ENCODE assay signal across 9 cellular contexts in genomic region chr2:200905618-200906296, GRCh38. TPM values are rescaled to one million over a fixed set of nuclear protein-coding genes. Genes with fewer than 3 reads are reported as not detected.
DNase-seq lines count a peak whose midpoint lies in the region; ATAC-seq and TF ChIP-seq lines count a peak whose summit lies in the region.
"Had no signal": no experiment of that assay in that cellular context is flagged by ENCODE, and none has a peak within 500 bp of the region (broad histone marks: within the 10 kb centered on the region; RNA-seq: fewer than 3 reads in every experiment).

No MANE protein-coding gene starts in this region.

- H3K4me1 Mint-ChIP-seq in osteocyte (ENCODE audit: unreplicated experiment) = peaks cover 3% of the 10 kb centered on the region

- H3K4me1 ChIP-seq in PC-3 (ENCODE audit: insufficient read depth, low read length) = no peaks in the 10 kb centered on the region
- H3K4me1 ChIP-seq: BLaER1 had no signal

- peaks cover 43% of the 10 kb centered on the region for H3K36me3 ChIP-seq in PC-3 (ENCODE audit: low read depth, low read length)

- DNase-seq in NCI-H1436 (lab: John Stamatoyannopoulos, UW) (peak; percentile 2), NCI-H1436 treated with DMSO at 0.1 percent for 48 hours (lab: John Stamatoyannopoulos, UW) (no peak), HPDE6-E6E7 (ENCODE audit: extremely low spot score) (peak; percentile 47), PC-3 (peak; percentile 81), glomerular visceral epithelial cell (ENCODE audit: extremely low spot score) (peak; percentile 79), osteocyte (ENCODE audit: extremely low spot score, unreplicated experiment) (no peak)
- peak; percentile 81 for DNase-seq in activated effector memory CD4-positive, alpha-beta T cell treated with anti-CD3 and anti-CD28 coated beads, Interleukin-2, amount 50 U/mL, for 16 hours
- DNase-seq in effector CD8-positive, alpha-beta T cell (lab: John Stamatoyannopoulos, UW) = no peak

- H2AFZ ChIP-seq in PC-3 (ENCODE audit: low read length) = no peak overlapping the region

- no peaks in the 10 kb centered on the region for H3K9me3 ChIP-seq in PC-3 (ENCODE audit: low read length)
- H3K9me3 ChIP-seq: BLaER1 had no signal

- TF ChIP-seq CTCF in PC-3 (conservative IDR thresholded peaks at IDR 0.05; ENCODE audit: low read depth, low read length) (peak; percentile 83), osteocyte (IDR thresholded peaks at IDR 0.05) (peak; percentile 80)

- H3K27me3 ChIP-seq in PC-3 (ENCODE audit: low read length) = no peaks in the 10 kb centered on the region
- H3K27me3 ChIP-seq: BLaER1 had no signal

- H3K4me3 Mint-ChIP-seq in osteocyte (ENCODE audit: unreplicated experiment) = no peak overlapping the region

- H3K27ac ChIP-seq in PC-3 (ENCODE audit: low read length) = no peak overlapping the region
- H3K27ac ChIP-seq: BLaER1 had no signal

- no peak overlapping the region for H3K4me2 ChIP-seq in PC-3 (ENCODE audit: low read length)
- H3K4me2 ChIP-seq: BLaER1 had no signal

- intact Hi-C loops in PC-3 (cut with micrococcal nuclease) = loop anchor here (1.0 to 5.0 kb wide), 3 partner anchors 164 to 272 kb away; no protein-coding TSS in a partner anchor

- H3K27ac Mint-ChIP-seq in osteocyte (ENCODE audit: unreplicated experiment) = no peak overlapping the region

- peaks cover 23% of the 10 kb centered on the region for H3K36me3 Mint-ChIP-seq in osteocyte (ENCODE audit: unreplicated experiment)

- no peak overlapping the region for H3K9ac ChIP-seq in PC-3 (ENCODE audit: low read length)
- H3K9ac ChIP-seq: BLaER1 had no signal

- ATAC-seq in PC-3 = peak; percentile 86

- CTCF ChIA-PET in PC-3 (lab: Charles Lee) = interaction anchor here (1.1 kb wide), 1 partner anchor 164 kb away, joined by 6 read pairs; no protein-coding TSS in a partner anchor

- H3F3A ChIP-seq in PC-3 (ENCODE audit: low read length, unreplicated experiment) = peaks cover 14% of the 10 kb centered on the region

- no peaks in the 10 kb centered on the region for H4K20me1 ChIP-seq in PC-3 (ENCODE audit: low read length)
- H4K20me1 ChIP-seq: BLaER1 had no signal

- no peaks in the 10 kb centered on the region for H3K79me2 ChIP-seq in PC-3 (ENCODE audit: low read length)

- no peaks in the 10 kb centered on the region for H3K9me2 ChIP-seq in PC-3 (replicated peaks; ENCODE audit: low read length)

- BruUV-seq in PC-3 (replicated peaks; lab: Mats Ljungman, UMichigan) = no TSS peak

- no peaks in the 10 kb centered on the region for H3K9me3 Mint-ChIP-seq in osteocyte (ENCODE audit: unreplicated experiment)

- no peak overlapping the region for H3K4me3 ChIP-seq in PC-3 (ENCODE audit: low read length)
- H3K4me3 ChIP-seq: BLaER1 had no signal

- no peaks in the 10 kb centered on the region for H3K27me3 Mint-ChIP-seq in osteocyte (ENCODE audit: unreplicated experiment)

- POLR2A ChIA-PET in PC-3 (lab: Charles Lee; ENCODE audit: unreplicated experiment) = no interaction called here

RNA-seq across cellular contexts. Expression of gene NIF3L1, which starts 16.6 kb away (rescaled TPM):
- total RNA-seq in PC-3 (2014; rRNA removed) (63.1 and 81.5 TPM in 2 replicates), osteocyte (22.6 and 23.1 TPM in 2 replicates)

RNA-seq across cellular contexts. Expression of gene PPIL3, which starts 16.9 kb away (rescaled TPM):
- total RNA-seq in PC-3 (2014; rRNA removed) = 25.9 and 37.1 TPM in 2 replicates
- 49.7 and 50.8 TPM in 2 replicates for total RNA-seq in osteocyte

RNA-seq across cellular contexts. Expression of gene CLK1, which starts 41.3 kb away (rescaled TPM):
- total RNA-seq in PC-3 (2014; rRNA removed) (46.9 and 51.1 TPM in 2 replicates), osteocyte (92.0 and 96.8 TPM in 2 replicates)

RNA-seq across cellular contexts. Expression of gene ORC2, which starts 57.7 kb away (rescaled TPM):
- total RNA-seq in PC-3 (2014; rRNA removed) (17.7 and 25.9 TPM in 2 replicates), osteocyte (24.0 and 25.5 TPM in 2 replicates)

Comparison
In these comparisons a context has a peak if more than half of its experiments do, and no peak if none do; other contexts are left out.
1. DNase-seq: peak in NCI-H1436 (single experiment), HPDE6-E6E7 (single experiment), PC-3 (single experiment), activated effector memory CD4-positive, alpha-beta T cell treated with anti-CD3 and anti-CD28 coated beads, Interleukin-2, amount 50 U/mL, for 16 hours (single experiment) and glomerular visceral epithelial cell (single experiment); none in NCI-H1436 treated with DMSO at 0.1 percent for 48 hours (single experiment), osteocyte (single experiment) and effector CD8-positive, alpha-beta T cell (single experiment).